13 cellular contexts compared by ENCODE assay signal in the genomic region with DNA sequence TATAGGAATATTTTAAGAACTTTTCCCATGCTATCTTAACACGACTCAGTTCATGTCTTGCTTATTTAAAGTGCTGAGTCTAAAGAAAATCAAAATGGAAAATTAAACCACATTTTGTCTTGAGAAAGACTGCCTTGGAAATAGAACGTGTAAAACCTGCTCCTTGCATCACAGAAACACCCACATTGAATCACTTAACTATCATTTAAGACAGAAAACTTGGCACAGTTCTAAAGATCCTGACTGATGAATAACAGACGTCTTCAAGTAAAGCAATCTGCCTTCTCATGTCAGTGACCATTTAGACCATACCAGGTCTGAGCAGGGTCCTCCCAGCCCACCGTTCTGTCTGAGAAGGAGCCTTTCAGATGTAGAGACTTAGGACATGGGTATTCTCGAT. TPM values are rescaled to one million over a fixed set of nuclear protein-coding genes. Genes with fewer than 3 reads are reported as not detected.
DNase-seq lines count a peak whose midpoint lies in the region; ATAC-seq and TF ChIP-seq lines count a peak whose summit lies in the region.
"Had no signal": no experiment of that assay in that cellular context is flagged by ENCODE, and none has a peak within 500 bp of the region (broad histone marks: within the 10 kb centered on the region; RNA-seq: fewer than 3 reads in every experiment).

No MANE protein-coding gene starts in this region.

- no peak overlapping the region for H4K8ac ChIP-seq in mesendoderm (ENCODE audit: low read depth, low read length)

- peaks cover 26% of the 10 kb centered on the region for H3K79me2 ChIP-seq in mesendoderm (ENCODE audit: control insufficient read depth, insufficient read depth, low read length)

- no peak overlapping the region for H4K5ac ChIP-seq in mesendoderm (ENCODE audit: low read length)

- H3K4me3 ChIP-seq in AG04450 (ENCODE audit: low read depth, low read length) (no peak overlapping the region), epithelial cell of esophagus (ENCODE audit: low read length) (peak overlapping the region; percentile 97), mesendoderm (ENCODE audit: low read length) (no peak overlapping the region)
- H3K4me3 ChIP-seq: Peyer's patch had no signal

- no peak overlapping the region for H3K56ac ChIP-seq in mesendoderm (ENCODE audit: low read length)

- no peak overlapping the region for H2BK120ac ChIP-seq in mesendoderm (ENCODE audit: low read depth, low read length)

- peaks cover 3% of the 10 kb centered on the region for H3K9me3 ChIP-seq in AG04450 (ENCODE audit: control insufficient read depth, insufficient read depth, low read length)
- H3K9me3 ChIP-seq: BE2C, Peyer's patch had no signal

- H3K4ac ChIP-seq in mesendoderm (ENCODE audit: low read depth, low read length): no peak overlapping the region

- H3K27ac ChIP-seq in AG04450 (ENCODE audit: low read depth, low read length): no peak overlapping the region
- no peak overlapping the region for H3K27ac ChIP-seq in mesendoderm (ENCODE audit: low read depth, low read length)
- H3K27ac ChIP-seq: Peyer's patch had no signal

- no peak overlapping the region for H3K23ac ChIP-seq in mesendoderm (ENCODE audit: low read length)

- peaks cover 4% of the 10 kb centered on the region for H3K36me3 ChIP-seq in mesendoderm (ENCODE audit: control insufficient read depth, insufficient read depth, low read length)
- H3K36me3 ChIP-seq: BE2C had no signal

- no peaks in the 10 kb centered on the region for H3K36me3 Mint-ChIP-seq in effector memory CD8-positive, alpha-beta T cell (ENCODE audit: insufficient read depth)
- H3K36me3 Mint-ChIP-seq in naive thymus-derived CD8-positive, alpha-beta T cell: peaks cover 4 to 10% (median 5%) of the 10 kb centered on the region in 3 donors

- peaks cover 6% of the 10 kb centered on the region for H3K4me1 ChIP-seq in mesendoderm (ENCODE audit: control insufficient read depth, low read depth, low read length)
- H3K4me1 ChIP-seq: BE2C had no signal

- H2AK5ac ChIP-seq in mesendoderm (ENCODE audit: low read length): no peak overlapping the region

- no CpG with 5 or more reads among the region's 5 CpGs for WGBS in mesendoderm (ENCODE audit: extremely low coverage, insufficient coverage, low lambda C conversion rate)

- H3K4me3 Mint-ChIP-seq in effector memory CD8-positive, alpha-beta T cell: no peak overlapping the region
- no peak overlapping the region for H3K4me3 Mint-ChIP-seq in naive thymus-derived CD8-positive, alpha-beta T cell

- H3K9me3 Mint-ChIP-seq in effector memory CD8-positive, alpha-beta T cell: peaks cover 0 to 2% of the 10 kb centered on the region in 2 donors
- peaks cover 2 to 14% (median 7%) of the 10 kb centered on the region in 9 donors for H3K9me3 Mint-ChIP-seq in naive thymus-derived CD8-positive, alpha-beta T cell

- DNase-seq in AG04450 (ENCODE audit: low read depth, low spot score) (peak; percentile 20), M059J (ENCODE audit: low read depth) (peak; percentile 30), epithelial cell of esophagus (ENCODE audit: low read depth) (peak; percentile 94), mesendoderm (no peak), 8988T (no peak), posterior vena cava (ENCODE audit: low spot score) (no peak)
- DNase-seq in effector memory CD8-positive, alpha-beta T cell: no peak
- no peak for DNase-seq in naive thymus-derived CD8-positive, alpha-beta T cell
- DNase-seq: activated naive CD4-positive, alpha-beta T cell; BE2C; NCI-H1092; Peyer's patch had no signal

- peaks cover 0 to 5% of the 10 kb centered on the region in 2 donors for H3K27me3 Mint-ChIP-seq in effector memory CD8-positive, alpha-beta T cell
- H3K27me3 Mint-ChIP-seq in naive thymus-derived CD8-positive, alpha-beta T cell: peaks cover 21 to 60% (median 29%) of the 10 kb centered on the region in 5 donors

- H3K79me1 ChIP-seq in mesendoderm (ENCODE audit: low read length): peaks cover 10% of the 10 kb centered on the region

- no peak overlapping the region for H2BK15ac ChIP-seq in mesendoderm (replicated peaks; ENCODE audit: low read depth)

- H3K4me2 ChIP-seq in mesendoderm (ENCODE audit: low read length): no peak overlapping the region

- no peak overlapping the region for H3K9ac ChIP-seq in mesendoderm (ENCODE audit: low read length)

- intact Hi-C loops in posterior vena cava (cut with DNase I): loop anchor here in 1 of 2 donors (2.0 kb wide), 1 partner anchor 327 kb away; no protein-coding TSS in a partner anchor

- peak overlapping the region; percentile 7 for H3K18ac ChIP-seq in mesendoderm (ENCODE audit: low read length)

- H3K4me1 Mint-ChIP-seq in effector memory CD8-positive, alpha-beta T cell (ENCODE audit: low read depth in 2 of 2): no peaks in the 10 kb centered on the region
- no peaks in the 10 kb centered on the region for H3K4me1 Mint-ChIP-seq in naive thymus-derived CD8-positive, alpha-beta T cell

- ATAC-seq in effector memory CD8-positive, alpha-beta T cell (replicated peaks): no peak
- ATAC-seq in naive thymus-derived CD8-positive, alpha-beta T cell: no peak
- ATAC-seq: left lobe of liver had no signal

- no peak overlapping the region for H2BK5ac ChIP-seq in mesendoderm (ENCODE audit: low read length)

- H3K27me3 ChIP-seq in AG04450 (ENCODE audit: control insufficient read depth, insufficient read depth, low read length) (no peaks in the 10 kb centered on the region), mesendoderm (ENCODE audit: insufficient read depth, low read length, poor library complexity) (no peaks in the 10 kb centered on the region)
- H3K27me3 ChIP-seq: Peyer's patch had no signal

- POLR2A ChIA-PET in AG04450 (lab: Yijun Ruan, JAX): no interaction called here
- POLR2A ChIA-PET in naive thymus-derived CD8-positive, alpha-beta T cell (lab: Charles Lee): no interaction called here

- CTCF ChIA-PET in AG04450 (lab: Charles Lee): interaction anchor here (1.0 to 2.0 kb wide), 4 partner anchors 15 to 99 kb away, joined by 3 to 8 read pairs (median 6); no protein-coding TSS in a partner anchor

- H3K27ac Mint-ChIP-seq in effector memory CD8-positive, alpha-beta T cell: no peak overlapping the region
- H3K27ac Mint-ChIP-seq in naive thymus-derived CD8-positive, alpha-beta T cell: no peak overlapping the region

- TF ChIP-seq CTCF in AG04450 (IDR thresholded peaks at IDR 0.05; ENCODE audit: low read depth, low read length) (no peak), epithelial cell of esophagus (IDR thresholded peaks at IDR 0.05; ENCODE audit: insufficient read depth, low read depth, low read length, missing control alignments) (no peak)

RNA-seq across cellular contexts. Expression of a gene that starts 7.4 kb away (rescaled TPM):
- 40.5 and 47.6 TPM in 2 replicates for polyA plus RNA-seq in AG04450 (2011; rRNA removed)
- polyA minus RNA-seq in AG04450 (2011; rRNA and poly(A)+ RNA removed): 24.3 and 25.1 TPM in 2 replicates
- 24.2 and 26.9 TPM in 2 replicates for total RNA-seq in M059J (2014; rRNA removed; shearing (Covaris generic))
- polyA plus RNA-seq in mesendoderm (2013, experiment 1 of 2): 82.2 TPM
- polyA plus RNA-seq in mesendoderm (2013, experiment 2 of 2): 82.8 TPM
- total RNA-seq in naive thymus-derived CD8-positive, alpha-beta T cell: under 1 TPM; 0.27 to 0.39 TPM
- under 1 TPM; 0.05 to 0.77 (median 0.48) TPM for polyA plus RNA-seq in naive thymus-derived CD8-positive, alpha-beta T cell
- total RNA-seq in posterior vena cava: 10 to 100 TPM in 1 of 2 donors, 1 to 10 TPM in 1; 8.8 to 14.7 TPM

Comparison
In these comparisons a context has a peak if more than half of its experiments do, and no peak if none do; other contexts are left out.
1. DNase-seq: peak in AG04450 (single experiment), M059J (single experiment) and epithelial cell of esophagus (single experiment); none in mesendoderm (single experiment), 8988T (single experiment), effector memory CD8-positive, alpha-beta T cell (0 of 3), naive thymus-derived CD8-positive, alpha-beta T cell (0 of 10) and posterior vena cava (single experiment).
2. RNA of a gene that starts 7.4 kb away (total RNA-seq): 24.2 to 26.9 TPM in M059J and 8.8 to 14.7 TPM in posterior vena cava; 0.27 to 0.39 TPM in naive thymus-derived CD8-positive, alpha-beta T cell; every median in the first group is over 4 times any median in the second.